ENCODE assay signal across 8 cellular contexts in the genomic region with DNA sequence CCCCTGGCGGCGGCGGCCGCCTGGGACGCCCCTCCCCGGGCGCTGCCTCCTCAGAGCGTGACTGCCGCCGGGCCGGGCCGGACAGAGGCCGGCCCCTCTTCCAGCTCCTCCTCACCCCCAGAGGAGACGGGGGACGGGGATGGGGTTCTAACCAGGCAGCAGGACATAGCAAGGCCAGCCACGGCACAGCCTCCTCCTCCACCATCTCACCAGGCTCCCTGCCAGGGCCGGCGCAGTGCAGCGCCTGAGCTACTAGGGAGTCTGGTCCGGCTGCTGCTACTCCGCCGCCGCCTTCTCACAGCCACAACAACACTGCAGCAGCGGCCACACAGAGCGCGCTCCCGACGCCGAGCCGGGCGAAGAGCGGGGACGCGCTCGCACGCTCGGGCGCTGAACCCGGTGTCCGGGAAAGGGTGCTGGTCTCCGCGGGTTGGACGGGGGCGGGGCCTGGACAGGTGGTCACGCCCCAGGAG.
DNase-seq lines count a peak whose midpoint lies in the region; ATAC-seq and TF ChIP-seq lines count a peak whose summit lies in the region.
"Not testable (repeated sequence)": the region's sequence is repeated elsewhere in the genome, so short reads cannot be mapped to it uniquely, and the experiment has no call there.

No MANE protein-coding gene starts in this region.

- WGBS in aorta, 2 donors, result 0 to 1% methylated on average over 39 to 45 of the region's 45 CpGs

- in situ Hi-C loops in HAP-1 (cut with MboI; ENCODE audit: low sequenced_read_pairs); Panc1 (cut with HindIII; ENCODE audit: low pct_unique_long_range_greater_than_20kb, low sequenced_read_pairs); brain microvascular endothelial cell (cut with HindIII; ENCODE audit: low pct_ligation_motif_present, low sequenced_read_pairs): not testable (repeated sequence)

- H3K36me3 ChIP-seq in HAP-1 (replicated peaks); Panc1 (ENCODE audit: control insufficient read depth, insufficient read depth, low read length); brain microvascular endothelial cell (replicated peaks); aorta (ENCODE audit: control insufficient read depth in 1 of 2, insufficient read depth in 2 of 2, low read length in 1 of 2): not testable (repeated sequence)

- ATAC-seq in Panc1, result peak; percentile 74
- ATAC-seq in aorta (ENCODE audit: low FRiP score), result not testable (repeated sequence)

- not testable (repeated sequence) for H3K27ac ChIP-seq in Panc1 (ENCODE audit: low read length); brain microvascular endothelial cell; aorta (ENCODE audit: low read depth in 1 of 2, low read length in 2 of 2)

- not testable (repeated sequence) for H3K9me3 ChIP-seq in HAP-1; Panc1 (ENCODE audit: control insufficient read depth, insufficient read depth, low read depth, low read length); aorta (ENCODE audit: control insufficient read depth, low read length)

- POLR2A ChIA-PET in Panc1 (lab: Charles Lee), result not testable (repeated sequence)

- CTCF ChIA-PET in Panc1 (lab: Charles Lee), result interaction anchor here (0.6 kb wide), 2 partner anchors 494 to 623 kb away, joined by 3 to 7 read pairs; no protein-coding TSS in a partner anchor

- H3K4me1 ChIP-seq in HAP-1; Panc1 (ENCODE audit: control insufficient read depth, insufficient read depth, low read length); aorta (ENCODE audit: control insufficient read depth in 1 of 2, insufficient read depth in 2 of 2, low read length in 2 of 2): not testable (repeated sequence)

- H3K4me3 ChIP-seq in HAP-1, result peak overlapping the region; percentile 47
- peak overlapping the region; percentile 49 to 60 for H3K4me3 ChIP-seq in Panc1 (ENCODE audit: low read depth in 2 of 2, low read length in 2 of 2)
- H3K4me3 ChIP-seq in brain microvascular endothelial cell (ENCODE audit: low read depth, low read length), result peak overlapping the region; percentile 46
- not testable (repeated sequence) for H3K4me3 ChIP-seq in aorta (ENCODE audit: low read length in 2 of 2)

- not testable (repeated sequence) for H3K27me3 ChIP-seq in HAP-1 (ENCODE audit: low read depth); Panc1 (ENCODE audit: control insufficient read depth, insufficient read depth, low read length); brain microvascular endothelial cell (replicated peaks); aorta (ENCODE audit: control insufficient read depth in 1 of 2, insufficient read depth in 2 of 2, low read length in 1 of 2)

- intact Hi-C loops in Panc1 (cut with micrococcal nuclease; ENCODE audit: unreplicated experiment); cardiac septum (cut with DNase I); aorta (cut with DNase I): not testable (repeated sequence)

- not testable (repeated sequence) for BruUV-seq in Panc1 (replicated peaks; lab: Mats Ljungman, UMichigan)

- peak; percentile 24; the same call in 1 of the 2 replicates for TF ChIP-seq CTCF in Panc1 (IDR thresholded peaks at IDR 0.05)
- TF ChIP-seq CTCF in brain microvascular endothelial cell (IDR thresholded peaks at IDR 0.05; ENCODE audit: low read depth, low read length, missing control alignments), result not testable (repeated sequence)

- DNase-seq in HAP-1 (ENCODE audit: low spot score in 2 of 2), result peak; percentile 64 to 87
- not testable (repeated sequence) for DNase-seq in Panc1 (ENCODE audit: low read depth, low spot score); brain microvascular endothelial cell
- peak; percentile 81 for DNase-seq in activated CD8-positive, alpha-beta memory T cell treated with anti-CD3 and anti-CD28 coated beads for 24 hours
- DNase-seq in cardiac septum (ENCODE audit: low spot score), result peak; percentile 75
- DNase-seq in myocyte (ENCODE audit: low read depth), result peak; percentile 80
- DNase-seq in stimulated activated CD4-positive, alpha-beta T cell treated with anti-CD3 and anti-CD28 coated beads, Interleukin-4, amount 100 ng/mL, for 24 hours, result peak; percentile 59
- DNase-seq in aorta, result peak; percentile 50 to 83
